Comparison of ENCODE assay signal across 23 cellular contexts in the genomic region with DNA sequence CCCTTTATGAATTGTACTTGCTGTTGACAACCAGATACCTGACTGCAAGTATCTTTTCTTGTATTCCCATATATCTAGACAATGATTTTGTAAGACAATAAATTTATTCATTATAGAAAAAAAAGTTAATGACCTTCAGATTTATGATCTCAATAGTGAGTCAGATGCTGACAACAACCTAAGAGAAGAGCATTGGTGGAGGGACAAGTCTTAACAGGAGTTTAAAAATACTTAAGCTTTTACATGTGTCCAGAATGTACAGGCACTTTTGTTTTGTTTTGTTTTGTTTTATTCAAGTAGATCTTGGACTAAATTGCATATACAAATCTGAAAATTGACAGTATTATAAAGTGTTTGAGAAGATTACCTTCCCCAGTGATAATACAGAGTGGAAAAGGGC.
"Had no signal": no experiment of that assay in that cellular context is flagged by ENCODE, and none has a peak within 500 bp of the region (broad histone marks: within the 10 kb centered on the region; RNA-seq: fewer than 3 reads in every experiment).

No MANE protein-coding gene starts in this region.

- H3K4me2 ChIP-seq: hepatocyte had no signal

- H3K27ac ChIP-seq: dorsolateral prefrontal cortex, epithelial cell of prostate, gastroesophageal sphincter, heart left ventricle, hepatocyte, left lung, ovary, psoas muscle, skin epidermis, thoracic aorta, tibial nerve, upper lobe of right lung, uterus had no signal

- H3K79me2 ChIP-seq: hepatocyte had no signal

- DNase-seq: dorsolateral prefrontal cortex; effector CD4-positive, alpha-beta T cell; heart left ventricle; left cardiac atrium; left lung; natural killer cell; occipital lobe; ovary; posterior cingulate gyrus; psoas muscle; right cardiac atrium; stimulated activated CD4-positive, alpha-beta T cell treated with anti-CD3 and anti-CD28 coated beads, Interleukin-15, amount 100 ng/mL, for 24 hours; stimulated activated CD4-positive, alpha-beta T cell treated with anti-CD3 and anti-CD28 coated beads, Interleukin-2, amount 100 ng/mL, for 48 hours; stimulated activated naive B cell treated with anti-CD40 and anti-IgM and Interleukin-4, amounts not matched to agents 10 μg/mL and 1 μg/mL and 100 μg/mL, for 72 hours; upper lobe of right lung; uterus had no signal

- H3K4me3 Mint-ChIP-seq: natural killer cell; stimulated activated naive B cell treated with anti-CD40 and anti-IgM and Interleukin-4, amounts not matched to agents 10 μg/mL and 1 μg/mL and 100 μg/mL, for 72 hours; stimulated activated naive CD8-positive, alpha-beta T cell treated with anti-CD3 and anti-CD28 coated beads, Interleukin-15, Interleukin-2, amounts not matched to agents 100 ng/mL and 50 ng/mL, for 24 hours had no signal

- H3K27me3 Mint-ChIP-seq: stimulated activated naive B cell treated with anti-CD40 and anti-IgM and Interleukin-4, amounts not matched to agents 10 μg/mL and 1 μg/mL and 100 μg/mL, for 72 hours; stimulated activated naive CD8-positive, alpha-beta T cell treated with anti-CD3 and anti-CD28 coated beads, Interleukin-15, Interleukin-2, amounts not matched to agents 100 ng/mL and 50 ng/mL, for 24 hours had no signal

- H3K36me3 Mint-ChIP-seq: natural killer cell; stimulated activated naive B cell treated with anti-CD40 and anti-IgM and Interleukin-4, amounts not matched to agents 10 μg/mL and 1 μg/mL and 100 μg/mL, for 72 hours had no signal

- H3K27ac Mint-ChIP-seq: natural killer cell; stimulated activated naive B cell treated with anti-CD40 and anti-IgM and Interleukin-4, amounts not matched to agents 10 μg/mL and 1 μg/mL and 100 μg/mL, for 72 hours; stimulated activated naive CD8-positive, alpha-beta T cell treated with anti-CD3 and anti-CD28 coated beads, Interleukin-15, Interleukin-2, amounts not matched to agents 100 ng/mL and 50 ng/mL, for 24 hours had no signal

- H2AFZ ChIP-seq: hepatocyte had no signal

- H3K36me3 ChIP-seq: gastroesophageal sphincter, heart left ventricle, left lung, ovary, thoracic aorta, tibial nerve, upper lobe of right lung, uterus had no signal

- H3K9me3 Mint-ChIP-seq: stimulated activated naive CD8-positive, alpha-beta T cell treated with anti-CD3 and anti-CD28 coated beads, Interleukin-15, Interleukin-2, amounts not matched to agents 100 ng/mL and 50 ng/mL, for 24 hours had no signal

- H3K4me1 ChIP-seq: gastroesophageal sphincter, heart left ventricle, left lung, psoas muscle, tibial nerve, upper lobe of right lung, uterus had no signal

- H3K9me3 ChIP-seq: gastroesophageal sphincter, heart left ventricle, left lung, ovary, psoas muscle, thoracic aorta, tibial nerve, upper lobe of right lung, uterus had no signal

- H3K27me3 ChIP-seq: dorsolateral prefrontal cortex, gastroesophageal sphincter, heart left ventricle, hepatocyte, left lung, ovary, tibial nerve, upper lobe of right lung, uterus had no signal

- H3K4me1 Mint-ChIP-seq: natural killer cell had no signal

- H3K4me3 ChIP-seq: dorsolateral prefrontal cortex, gastroesophageal sphincter, heart left ventricle, hepatocyte, left lung, ovary, psoas muscle, skin epidermis, thoracic aorta, tibial nerve, upper lobe of right lung, uterus had no signal
